Comparison of ENCODE assay signal across 9 cellular contexts in genomic region chr20:53940356-53940694, GRCh38.
DNase-seq lines count a peak whose midpoint lies in the region; ATAC-seq, FAIRE-seq and TF ChIP-seq lines count a peak whose summit lies in the region.
"Had no signal": no experiment of that assay in that cellular context is flagged by ENCODE, and none has a peak within 500 bp of the region (broad histone marks: within the 10 kb centered on the region; RNA-seq: fewer than 3 reads in every experiment).

No MANE protein-coding gene starts in this region.

- no peaks in the 10 kb centered on the region for H3K36me3 Mint-ChIP-seq in neural progenitor cell
- no peaks in the 10 kb centered on the region for H3K36me3 Mint-ChIP-seq in activated CD8-positive, alpha-beta T cell treated with anti-CD3 and anti-CD28 coated beads, Interleukin-2, amount 10 ng/mL, durations not matched to agents 7 days and 5 days (ENCODE audit: low read depth)

- H3K9me3 ChIP-seq in BLaER1 (no peaks in the 10 kb centered on the region), Loucy (ENCODE audit: insufficient read depth, low read depth, low read length) (no peaks in the 10 kb centered on the region), endothelial cell of umbilical vein (replicated peaks; ENCODE audit: control insufficient read depth, insufficient read depth, low read length) (no peaks in the 10 kb centered on the region), neural progenitor cell (ENCODE audit: low read depth) (no peaks in the 10 kb centered on the region)

- no TSS peak for BruUV-seq in endothelial cell of umbilical vein (replicated peaks; lab: Mats Ljungman, UMichigan)

- POLR2A ChIA-PET in endothelial cell of umbilical vein (lab: Charles Lee), result interaction anchor here (0.9 to 1.3 kb wide), 4 partner anchors 24 to 361 kb away, joined by 3 to 8 read pairs (median 5); partner anchors contain the start of gene ZNF217
- POLR2A ChIA-PET in activated CD8-positive, alpha-beta T cell treated with anti-CD3 and anti-CD28 coated beads, Interleukin-2, amount 10 ng/mL, durations not matched to agents 7 days and 5 days (lab: Charles Lee), result interaction anchor here (0.8 to 1.6 kb wide), 9 partner anchors 9 to 364 kb away, joined by 3 to 6 read pairs (median 4); no protein-coding TSS in a partner anchor

- no peaks in the 10 kb centered on the region for H3K9me1 ChIP-seq in endothelial cell of umbilical vein (replicated peaks; ENCODE audit: control insufficient read depth, extremely low read depth, insufficient read depth, low read length)

- H3F3A ChIP-seq in Loucy (ENCODE audit: low read depth) (peaks cover under 1% of the 10 kb centered on the region), neural progenitor cell (ENCODE audit: low read depth) (peaks cover 28% of the 10 kb centered on the region)

- peaks cover 43% of the 10 kb centered on the region for H3K4me1 Mint-ChIP-seq in neural progenitor cell
- H3K4me1 Mint-ChIP-seq in activated CD8-positive, alpha-beta T cell treated with anti-CD3 and anti-CD28 coated beads, Interleukin-2, amount 10 ng/mL, durations not matched to agents 7 days and 5 days (ENCODE audit: low read depth), result peaks cover 57% of the 10 kb centered on the region

- H3K9me2 ChIP-seq in Loucy (replicated peaks; ENCODE audit: low read depth, low read length), result no peaks in the 10 kb centered on the region

- CTCF ChIA-PET in endothelial cell of umbilical vein (lab: Charles Lee), result interaction anchor here (0.6 to 5.9 kb wide), 55 partner anchors 9 to 1628 kb away, joined by 3 to 141 read pairs (median 6); partner anchors contain the start of genes PFDN4 and ZNF217
- CTCF ChIA-PET in activated CD8-positive, alpha-beta T cell treated with anti-CD3 and anti-CD28 coated beads, Interleukin-2, amount 10 ng/mL, durations not matched to agents 7 days and 5 days (lab: Charles Lee), result interaction anchor here (0.7 to 4.2 kb wide), 57 partner anchors 8 to 732 kb away, joined by 3 to 64 read pairs (median 5); no protein-coding TSS in a partner anchor

- H3K4me3 ChIP-seq in BLaER1, result no peak overlapping the region
- H3K4me3 ChIP-seq in Loucy (ENCODE audit: low read length, poor library complexity, severe bottlenecking), result no peak overlapping the region
- H3K4me3 ChIP-seq in endothelial cell of umbilical vein (replicated peaks in 1 of 3; ENCODE audit: insufficient read depth in 1 of 3, low read depth in 1 of 3, low read length in 3 of 3), result no peak overlapping the region
- peak overlapping the region; percentile 35 for H3K4me3 ChIP-seq in neural progenitor cell

- ATAC-seq in HG03095 (IDR thresholded peaks at IDR 0.05; ENCODE audit: unreplicated experiment) (no peak), HG03565 (IDR thresholded peaks at IDR 0.05; ENCODE audit: unreplicated experiment) (no peak)
- ATAC-seq in activated CD8-positive, alpha-beta T cell treated with anti-CD3 and anti-CD28 coated beads, Interleukin-2, amount 10 ng/mL, durations not matched to agents 7 days and 5 days, result no peak

- H3K27ac Mint-ChIP-seq in neural progenitor cell, result peak overlapping the region; percentile 88
- no peak overlapping the region for H3K27ac Mint-ChIP-seq in activated CD8-positive, alpha-beta T cell treated with anti-CD3 and anti-CD28 coated beads, Interleukin-2, amount 10 ng/mL, durations not matched to agents 7 days and 5 days

- peak overlapping the region; percentile 83 for H3K4me3 Mint-ChIP-seq in neural progenitor cell
- H3K4me3 Mint-ChIP-seq in activated CD8-positive, alpha-beta T cell treated with anti-CD3 and anti-CD28 coated beads, Interleukin-2, amount 10 ng/mL, durations not matched to agents 7 days and 5 days, result no peak overlapping the region

- H3K27me3 Mint-ChIP-seq in neural progenitor cell (ENCODE audit: insufficient read depth, low read depth), result no peaks in the 10 kb centered on the region
- H3K27me3 Mint-ChIP-seq in activated CD8-positive, alpha-beta T cell treated with anti-CD3 and anti-CD28 coated beads, Interleukin-2, amount 10 ng/mL, durations not matched to agents 7 days and 5 days (ENCODE audit: low read depth), result no peaks in the 10 kb centered on the region

- H2AFZ ChIP-seq in Loucy (ENCODE audit: low read length), result peak overlapping the region; percentile 54
- peak overlapping the region; percentile 94 for H2AFZ ChIP-seq in endothelial cell of umbilical vein (ENCODE audit: low read depth, low read length)
- peak overlapping the region; percentile 64 for H2AFZ ChIP-seq in neural progenitor cell (replicated peaks)

- no peak for FAIRE-seq in endothelial cell of umbilical vein (lab: Jason Lieb, UNC)
- FAIRE-seq: colon had no signal

- H3K4me1 ChIP-seq in BLaER1 (peaks cover 71% of the 10 kb centered on the region), Loucy (ENCODE audit: insufficient read depth, low read length, poor library complexity, severe bottlenecking) (peaks cover 39% of the 10 kb centered on the region), endothelial cell of umbilical vein (ENCODE audit: control insufficient read depth, extremely low read depth, insufficient read depth, low read length) (peaks cover 23% of the 10 kb centered on the region), neural progenitor cell (peaks cover 41% of the 10 kb centered on the region)

- TF ChIP-seq CTCF in Loucy (conservative IDR thresholded peaks at IDR 0.05; ENCODE audit: low read length) (no peak), endothelial cell of umbilical vein (IDR thresholded peaks at IDR 0.05; ENCODE audit: extremely low read depth in 1 of 2, insufficient read depth in 1 of 2, low read depth in 1 of 2, low read length in 2 of 2) (no peak), neural progenitor cell (IDR thresholded peaks at IDR 0.05) (no peak)

- DNase-seq in endothelial cell of umbilical vein (ENCODE audit: low read depth, low spot score) (no peak), neural progenitor cell (ENCODE audit: low spot score) (no peak), NCI-H524 (lab: John Stamatoyannopoulos, UW) (no peak)
- DNase-seq in activated CD8-positive, alpha-beta T cell treated with anti-CD3 and anti-CD28 coated beads, Interleukin-2, amount 10 ng/mL, durations not matched to agents 7 days and 5 days, result no peak

- peak overlapping the region; percentile 61 for H3K4me2 ChIP-seq in BLaER1
- no peak overlapping the region for H3K4me2 ChIP-seq in Loucy (ENCODE audit: low read depth, low read length, poor library complexity, severe bottlenecking)
- H3K4me2 ChIP-seq in endothelial cell of umbilical vein (ENCODE audit: insufficient read depth, low read length), result peak overlapping the region; percentile 61
- peak overlapping the region; percentile 76 for H3K4me2 ChIP-seq in neural progenitor cell

- H4K20me1 ChIP-seq in BLaER1 (no peaks in the 10 kb centered on the region), Loucy (ENCODE audit: insufficient read depth, low read length, poor library complexity, severe bottlenecking) (no peaks in the 10 kb centered on the region), endothelial cell of umbilical vein (replicated peaks; ENCODE audit: control insufficient read depth, extremely low read depth, insufficient read depth, low read length) (no peaks in the 10 kb centered on the region), neural progenitor cell (ENCODE audit: low read depth) (no peaks in the 10 kb centered on the region)

- H3K79me2 ChIP-seq in Loucy (ENCODE audit: insufficient read depth, low read length) (no peaks in the 10 kb centered on the region), endothelial cell of umbilical vein (ENCODE audit: control insufficient read depth, insufficient read depth, low read length) (no peaks in the 10 kb centered on the region), neural progenitor cell (ENCODE audit: low read depth) (no peaks in the 10 kb centered on the region)

- H3K27me3 ChIP-seq in BLaER1 (no peaks in the 10 kb centered on the region), Loucy (ENCODE audit: insufficient read depth, low read length, poor library complexity, severe bottlenecking) (no peaks in the 10 kb centered on the region), endothelial cell of umbilical vein (ENCODE audit: control insufficient read depth in 2 of 2, insufficient read depth in 2 of 2, low read length in 2 of 2) (no peaks in the 10 kb centered on the region), neural progenitor cell (no peaks in the 10 kb centered on the region)

- H3K27ac ChIP-seq in BLaER1 (no peak overlapping the region), endothelial cell of umbilical vein (ENCODE audit: insufficient read depth, low read depth, low read length) (peak overlapping the region; percentile 65), neural progenitor cell (peak overlapping the region; percentile 21)

- dilution Hi-C loops in endothelial cell of umbilical vein (cut with MboI; ENCODE audit: extremely low pct_ligation_motif_present, low sequenced_read_pairs), result loop anchor here (25.0 kb wide), 1 partner anchor 353 kb away; the partner anchor contains the start of gene ZNF217

- intact Hi-C loops in endothelial cell of umbilical vein (cut with micrococcal nuclease), result loop anchor here (1.0 to 10.0 kb wide), 10 partner anchors 24 to 863 kb away; no protein-coding TSS in a partner anchor

- no peak overlapping the region for H3K9ac ChIP-seq in BLaER1
- H3K9ac ChIP-seq in Loucy (ENCODE audit: low read depth, low read length, poor library complexity, severe bottlenecking), result no peak overlapping the region
- H3K9ac ChIP-seq in endothelial cell of umbilical vein (replicated peaks; ENCODE audit: extremely low read depth, insufficient read depth, low read length), result peak overlapping the region; percentile 78
- no peak overlapping the region for H3K9ac ChIP-seq in neural progenitor cell

- TF ChIP-seq POLR2A in endothelial cell of umbilical vein (IDR thresholded peaks at IDR 0.05; ENCODE audit: low read depth, low read length), result no peak

- no peaks in the 10 kb centered on the region for H3K9me3 Mint-ChIP-seq in neural progenitor cell
- no peaks in the 10 kb centered on the region for H3K9me3 Mint-ChIP-seq in activated CD8-positive, alpha-beta T cell treated with anti-CD3 and anti-CD28 coated beads, Interleukin-2, amount 10 ng/mL, durations not matched to agents 7 days and 5 days (ENCODE audit: insufficient read depth)

- H3K36me3 ChIP-seq in BLaER1, result no peaks in the 10 kb centered on the region
- no peaks in the 10 kb centered on the region for H3K36me3 ChIP-seq in Loucy (ENCODE audit: insufficient read depth, low read length)
- no peaks in the 10 kb centered on the region for H3K36me3 ChIP-seq in endothelial cell of umbilical vein (ENCODE audit: control insufficient read depth in 2 of 2, extremely low read depth in 1 of 2, insufficient read depth in 2 of 2, low read length in 2 of 2)
- no peaks in the 10 kb centered on the region for H3K36me3 ChIP-seq in neural progenitor cell

TF ChIP-seq in endothelial cell of umbilical vein, 7 proteins besides CTCF, POLR2A, EP300 and RAD21 (continues in another document):
- TF ChIP-seq MAX (IDR thresholded peaks at IDR 0.05; ENCODE audit: insufficient read depth, insufficient read length), result no peak
- TF ChIP-seq JUN (IDR thresholded peaks at IDR 0.05; ENCODE audit: borderline replicate concordance, insufficient read depth, insufficient read length, low read depth), result no peak
- no peak for TF ChIP-seq FOS (IDR thresholded peaks at IDR 0.05; ENCODE audit: borderline replicate concordance, insufficient read depth, low read length)
- no peak for TF ChIP-seq EZH2 (IDR thresholded peaks at IDR 0.05; ENCODE audit: borderline replicate concordance, low read depth, low read length, severe bottlenecking)
